Comparison of ENCODE assay signal across 8 cellular contexts in the genomic region with DNA sequence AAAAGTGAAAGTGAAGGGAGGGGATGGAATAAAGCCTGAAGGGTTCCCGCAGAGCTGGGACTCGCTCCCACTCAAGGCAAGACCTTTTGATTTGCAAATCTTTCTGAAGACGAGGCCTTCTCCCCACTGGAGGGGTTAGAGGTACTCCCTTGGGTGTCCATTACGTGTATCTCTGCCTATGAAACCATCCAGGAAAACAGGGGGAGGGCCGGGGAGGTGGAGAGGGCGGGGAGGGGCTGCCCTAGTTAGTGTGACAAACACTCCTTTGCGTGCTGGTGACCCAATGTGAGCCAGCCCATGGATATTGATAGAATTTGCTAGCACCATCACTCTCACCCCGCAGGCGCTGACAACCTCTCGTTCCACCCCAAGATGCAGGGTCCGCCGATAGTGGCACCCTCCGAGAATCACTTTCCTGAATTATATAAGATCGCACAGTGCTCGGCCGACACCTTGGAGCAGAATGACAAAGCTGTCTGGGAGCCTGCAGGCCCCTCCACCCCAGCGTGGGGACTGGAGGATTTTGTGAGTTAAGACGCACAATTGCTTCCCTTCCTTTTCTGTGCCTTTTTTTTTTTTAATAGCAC.
A peak's percentile ranks its signal among the peaks of the same experiment; 100 is the strongest.
DNase-seq lines count a peak whose midpoint lies in the region; ATAC-seq, FAIRE-seq and TF ChIP-seq lines count a peak whose summit lies in the region.

No MANE protein-coding gene starts in this region.

- intact Hi-C loops in activated CD4-positive, alpha-beta memory T cell treated with anti-CD3 and anti-CD28 coated beads for 36 hours (cut with micrococcal nuclease) = loop anchor here (10.0 kb wide), 1 partner anchor 66 kb away; no protein-coding TSS in a partner anchor
- intact Hi-C loops in GM12878 (cut with micrococcal nuclease; ENCODE audit: unreplicated experiment) (no loop called here), transverse colon (cut with DNase I; ENCODE audit: low total_unique reads) (no loop called here), lower leg skin (cut with DNase I; ENCODE audit: low total_unique reads) (no loop called here)

- no peak overlapping the region for H3K27ac Mint-ChIP-seq in activated CD4-positive, alpha-beta memory T cell treated with anti-CD3 and anti-CD28 coated beads for 36 hours
- no peak overlapping the region for H3K27ac Mint-ChIP-seq in activated CD4-positive, alpha-beta memory T cell treated with anti-CD3 and anti-CD28 coated beads, Interleukin-2, amount 10 ng/mL, durations not matched to agents 7 days and 5 days

- in situ Hi-C loops in GM12878 (cut with MboI) (no loop called here), transverse colon (cut with MboI; ENCODE audit: low pct_ligation_motif_present in 1 of 4, low pct_unique_long_range_greater_than_20kb in 1 of 4, low sequenced_read_pairs in 3 of 4) (no loop called here)

- no peaks in the 10 kb centered on the region for H4K20me1 ChIP-seq in GM12878 (ENCODE audit: control insufficient read depth, insufficient read depth)

- WGBS in GM12878 (ENCODE audit: insufficient coverage, insufficient replicate concordance, low lambda C conversion rate, missing lambda C conversion rate) = 47% methylated on average over 18 of the region's 18 CpGs
- 35 to 62% methylated on average over 7 to 18 of the region's 18 CpGs for WGBS in transverse colon (ENCODE audit: low coverage in 1 of 2), 2 donors
- 58 to 67% methylated on average over 17 to 18 of the region's 18 CpGs for WGBS in lower leg skin, 2 donors

- ATAC-seq in GM12878 = no peak; the same call in 2 of the 3 replicates
- ATAC-seq in HG03045 (IDR thresholded peaks at IDR 0.05; ENCODE audit: unreplicated experiment) = no peak
- no peak for ATAC-seq in esophagus mucosa

- no peaks in the 10 kb centered on the region; a peak in 1 of 4 replicates for H3K27me3 ChIP-seq in GM12878 (replicated peaks in 1 of 2; ENCODE audit: control insufficient read depth in 2 of 2, insufficient read depth in 2 of 2, low read length in 1 of 2)
- H3K27me3 ChIP-seq in mononuclear cell (ENCODE audit: insufficient read depth, low read length) = no peaks in the 10 kb centered on the region
- H3K27me3 ChIP-seq in transverse colon = no peaks in the 10 kb centered on the region

- no peak for DNase-seq in activated CD4-positive, alpha-beta memory T cell treated with anti-CD3 and anti-CD28 coated beads for 36 hours
- DNase-seq in activated CD4-positive, alpha-beta memory T cell treated with anti-CD3 and anti-CD28 coated beads, Interleukin-2, amount 10 ng/mL, durations not matched to agents 7 days and 5 days = no peak
- DNase-seq in GM12878 (ENCODE audit: low read depth, low spot score) (no peak), transverse colon (no peak), lower leg skin (ENCODE audit: low spot score in 2 of 2) (no peak)

- CTCF ChIA-PET in activated CD4-positive, alpha-beta memory T cell treated with anti-CD3 and anti-CD28 coated beads for 36 hours (lab: Charles Lee) = no interaction called here
- CTCF ChIA-PET in activated CD4-positive, alpha-beta memory T cell treated with anti-CD3 and anti-CD28 coated beads, Interleukin-2, amount 10 ng/mL, durations not matched to agents 7 days and 5 days (lab: Charles Lee) = no interaction called here
- CTCF ChIA-PET in GM12878 (lab: Yijun Ruan, JAX) = interaction anchor here (0.7 to 1.1 kb wide), 2 partner anchors 8 to 1452 kb away, joined by 3 read pairs; no protein-coding TSS in a partner anchor

- no peaks in the 10 kb centered on the region for H3K36me3 ChIP-seq in GM12878 (ENCODE audit: control insufficient read depth in 2 of 2, insufficient read depth in 2 of 2, low read length in 1 of 2)
- no peaks in the 10 kb centered on the region for H3K36me3 ChIP-seq in transverse colon

- no peaks in the 10 kb centered on the region for H3K79me2 ChIP-seq in GM12878 (ENCODE audit: control insufficient read depth, insufficient read depth, low read length)

- H3K4me3 ChIP-seq in GM12878 (peak overlapping the region; percentile 3; the same call in 1 of the 2 replicates), mononuclear cell (ENCODE audit: low read length) (peak overlapping the region; percentile 27), transverse colon (peak overlapping the region in 3 of 4 donors; percentile 2 to 36 (median 11)), lower leg skin (ENCODE audit: low read depth, poor library complexity, severe bottlenecking) (no peak overlapping the region)

- TF ChIP-seq CTCF in GM12878 (IDR thresholded peaks at IDR 0.05 in 2 of 3, conservative IDR thresholded peaks at IDR 0.05 in 1 of 3; ENCODE audit: control insufficient read depth in 2 of 3, extremely low read depth in 1 of 3, insufficient read depth in 1 of 3, low read depth in 3 of 3, low read length in 3 of 3) (no peak), transverse colon (IDR thresholded peaks at IDR 0.05) (no peak), lower leg skin (IDR thresholded peaks at IDR 0.05) (no peak)

- no peaks in the 10 kb centered on the region for H3K36me3 Mint-ChIP-seq in activated CD4-positive, alpha-beta memory T cell treated with anti-CD3 and anti-CD28 coated beads for 36 hours
- H3K36me3 Mint-ChIP-seq in activated CD4-positive, alpha-beta memory T cell treated with anti-CD3 and anti-CD28 coated beads, Interleukin-2, amount 10 ng/mL, durations not matched to agents 7 days and 5 days (ENCODE audit: low read depth) = no peaks in the 10 kb centered on the region

- H3K4me2 ChIP-seq in GM12878 (ENCODE audit: control insufficient read depth, insufficient read depth) = peak overlapping the region; percentile 24; the same call in 1 of the 2 replicates

- no peaks in the 10 kb centered on the region for H3K9me3 Mint-ChIP-seq in activated CD4-positive, alpha-beta memory T cell treated with anti-CD3 and anti-CD28 coated beads for 36 hours
- H3K9me3 Mint-ChIP-seq in activated CD4-positive, alpha-beta memory T cell treated with anti-CD3 and anti-CD28 coated beads, Interleukin-2, amount 10 ng/mL, durations not matched to agents 7 days and 5 days = no peaks in the 10 kb centered on the region

- TF ChIP-seq EP300 in GM12878 (IDR thresholded peaks at IDR 0.05; ENCODE audit: borderline replicate concordance in 1 of 2, control insufficient read depth in 1 of 2, low read depth in 2 of 2, low read length in 2 of 2) (no peak), transverse colon (IDR thresholded peaks at IDR 0.05; ENCODE audit: low read depth) (no peak)

- peaks cover 8% of the 10 kb centered on the region for H3K4me1 ChIP-seq in GM12878 (ENCODE audit: control insufficient read depth, insufficient read depth, low read length)
- no peaks in the 10 kb centered on the region for H3K4me1 ChIP-seq in mononuclear cell (ENCODE audit: insufficient read depth, low read length)
- H3K4me1 ChIP-seq in transverse colon = peaks cover 0 to 3% (median 0%) of the 10 kb centered on the region in 4 donors

- POLR2A ChIA-PET in activated CD4-positive, alpha-beta memory T cell treated with anti-CD3 and anti-CD28 coated beads for 36 hours (lab: Charles Lee) = interaction anchor here (0.6 kb wide), 1 partner anchor 1399 kb away, joined by 3 read pairs; no protein-coding TSS in a partner anchor
- POLR2A ChIA-PET in activated CD4-positive, alpha-beta memory T cell treated with anti-CD3 and anti-CD28 coated beads, Interleukin-2, amount 10 ng/mL, durations not matched to agents 7 days and 5 days (lab: Charles Lee) = no interaction called here
- POLR2A ChIA-PET in GM12878 (lab: Charles Lee) = interaction anchor here (0.6 kb wide), 1 partner anchor 172 kb away, joined by 4 read pairs; no protein-coding TSS in a partner anchor

- H3K4me3 Mint-ChIP-seq in activated CD4-positive, alpha-beta memory T cell treated with anti-CD3 and anti-CD28 coated beads for 36 hours = peak overlapping the region; percentile 60
- no peak overlapping the region for H3K4me3 Mint-ChIP-seq in activated CD4-positive, alpha-beta memory T cell treated with anti-CD3 and anti-CD28 coated beads, Interleukin-2, amount 10 ng/mL, durations not matched to agents 7 days and 5 days

- no peak for FAIRE-seq in GM12878 (lab: Jason Lieb, UNC)

- no TSS peak for BruUV-seq in GM12878 (replicated peaks; lab: Mats Ljungman, UMichigan)

- TF ChIP-seq POLR2A in GM12878 (IDR thresholded peaks at IDR 0.05; ENCODE audit: low read depth, low read length) (no peak), transverse colon (IDR thresholded peaks at IDR 0.05) (no peak), lower leg skin (IDR thresholded peaks at IDR 0.05) (no peak)

- peaks cover 1% of the 10 kb centered on the region for H3K27me3 Mint-ChIP-seq in activated CD4-positive, alpha-beta memory T cell treated with anti-CD3 and anti-CD28 coated beads for 36 hours
- peaks cover 4% of the 10 kb centered on the region for H3K27me3 Mint-ChIP-seq in activated CD4-positive, alpha-beta memory T cell treated with anti-CD3 and anti-CD28 coated beads, Interleukin-2, amount 10 ng/mL, durations not matched to agents 7 days and 5 days

- RAD21 ChIA-PET in GM12878 (lab: Charles Lee; ENCODE audit: unreplicated experiment) = no interaction called here

- TF ChIP-seq RAD21 in GM12878 (IDR thresholded peaks at IDR 0.05; ENCODE audit: insufficient read depth, low read depth, low read length) = no peak

- H2AFZ ChIP-seq in GM12878 (ENCODE audit: control insufficient read depth, low read depth, low read length) = peak overlapping the region; percentile 59

- peaks cover 8% of the 10 kb centered on the region for H3K4me1 Mint-ChIP-seq in activated CD4-positive, alpha-beta memory T cell treated with anti-CD3 and anti-CD28 coated beads for 36 hours (ENCODE audit: low read depth)
- peaks cover 3% of the 10 kb centered on the region for H3K4me1 Mint-ChIP-seq in activated CD4-positive, alpha-beta memory T cell treated with anti-CD3 and anti-CD28 coated beads, Interleukin-2, amount 10 ng/mL, durations not matched to agents 7 days and 5 days

- SMC1A ChIA-PET in GM12878 (lab: Charles Lee; ENCODE audit: uncharacterized antibody, unreplicated experiment) = no interaction called here

- H3K9ac ChIP-seq in GM12878 (ENCODE audit: control insufficient read depth, insufficient read depth, low read length) = no peak overlapping the region; the same call in 1 of the 2 replicates

- no peak overlapping the region for H3K27ac ChIP-seq in GM12878 (ENCODE audit: control insufficient read depth, insufficient read depth)
- peak overlapping the region in 1 of 4 donors; percentile 13 for H3K27ac ChIP-seq in transverse colon

- no peaks in the 10 kb centered on the region for H3K9me3 ChIP-seq in GM12878 (replicated peaks; ENCODE audit: control insufficient read depth, insufficient read depth, low read length)
- no peaks in the 10 kb centered on the region for H3K9me3 ChIP-seq in mononuclear cell (ENCODE audit: low read depth, low read length)
- H3K9me3 ChIP-seq in transverse colon = no peaks in the 10 kb centered on the region
